Comparison of ENCODE assay signal across 23 cellular contexts in the genomic region with DNA sequence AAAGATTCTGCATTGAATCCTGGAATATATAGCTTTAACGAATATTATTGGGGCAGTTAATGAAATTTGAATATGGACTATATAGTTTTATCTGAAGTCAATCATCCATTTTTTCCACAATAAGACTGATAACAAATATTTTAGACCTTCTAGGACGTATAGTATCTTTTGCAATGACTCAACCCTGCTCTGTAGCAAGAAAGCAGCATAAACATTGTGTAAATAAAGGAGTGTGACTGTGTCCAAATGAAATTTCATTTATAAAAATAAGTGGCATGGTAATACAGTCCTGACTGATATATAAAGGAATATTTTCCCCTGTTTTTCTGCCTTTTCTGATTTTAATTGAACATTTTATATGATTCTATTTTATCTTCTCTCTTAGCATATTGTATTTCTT.
"Had no signal": no experiment of that assay in that cellular context is flagged by ENCODE, and none has a peak within 500 bp of the region (broad histone marks: within the 10 kb centered on the region; RNA-seq: fewer than 3 reads in every experiment).

No MANE protein-coding gene starts in this region.

- DNase-seq: activated CD4-positive, alpha-beta T cell treated with anti-CD3 and anti-CD28 coated beads for 48 hours; activated CD4-positive, alpha-beta T cell treated with anti-CD3 and anti-CD28 coated beads, Interleukin-2, amount 50 U/mL, for 4 hours; activated CD4-positive, CD25-positive, alpha-beta regulatory T cell treated with anti-CD3 and anti-CD28 coated beads, Interleukin-2, amount 50 U/mL, for 72 hours; activated CD8-positive, alpha-beta memory T cell treated with anti-CD3 and anti-CD28 coated beads, Interleukin-2, amount 50 U/mL, for 48 hours; activated CD8-positive, alpha-beta T cell treated with anti-CD3 and anti-CD28 coated beads, Interleukin-2, amount 10 ng/mL, durations not matched to agents 7 days and 5 days; activated effector memory CD4-positive, alpha-beta T cell treated with anti-CD3 and anti-CD28 coated beads, Interleukin-2, amount 50 U/mL, for 16 hours; activated naive CD4-positive, alpha-beta T cell treated with Interleukin-2 at 50 U/mL for 16 hours; activated naive CD8-positive, alpha-beta T cell treated with anti-CD3 and anti-CD28 coated beads, Interleukin-2, amount 50 U/mL, for 24 hours; activated T-cell treated with anti-CD3 and anti-CD28 coated beads, Interleukin-2, amount 50 U/mL, for 1 hour; amygdala; cerebellar nuclear complex; Kasumi-1; KBM-7; NCI-H1092; NCI-H1417 treated with DMSO at 0.1 percent for 48 hours; NCI-H1694; NCI-H2029; NCI-H524; SIG-M5; T-helper 17 cell; T-helper 9 cell had no signal

- ATAC-seq: activated CD8-positive, alpha-beta T cell treated with anti-CD3 and anti-CD28 coated beads, Interleukin-2, amount 10 ng/mL, durations not matched to agents 7 days and 5 days; activated naive CD4-positive, alpha-beta T cell treated with anti-CD3 and anti-CD28 coated beads, Interleukin-2, amount 50 U/mL, for 72 hours; activated naive CD8-positive, alpha-beta T cell treated with anti-CD3 and anti-CD28 coated beads, Interleukin-2, amount 50 U/mL, for 24 hours; T-helper 17 cell; WTC11 had no signal
